ENCODE assay signal across 9 cellular contexts in the genomic region with DNA sequence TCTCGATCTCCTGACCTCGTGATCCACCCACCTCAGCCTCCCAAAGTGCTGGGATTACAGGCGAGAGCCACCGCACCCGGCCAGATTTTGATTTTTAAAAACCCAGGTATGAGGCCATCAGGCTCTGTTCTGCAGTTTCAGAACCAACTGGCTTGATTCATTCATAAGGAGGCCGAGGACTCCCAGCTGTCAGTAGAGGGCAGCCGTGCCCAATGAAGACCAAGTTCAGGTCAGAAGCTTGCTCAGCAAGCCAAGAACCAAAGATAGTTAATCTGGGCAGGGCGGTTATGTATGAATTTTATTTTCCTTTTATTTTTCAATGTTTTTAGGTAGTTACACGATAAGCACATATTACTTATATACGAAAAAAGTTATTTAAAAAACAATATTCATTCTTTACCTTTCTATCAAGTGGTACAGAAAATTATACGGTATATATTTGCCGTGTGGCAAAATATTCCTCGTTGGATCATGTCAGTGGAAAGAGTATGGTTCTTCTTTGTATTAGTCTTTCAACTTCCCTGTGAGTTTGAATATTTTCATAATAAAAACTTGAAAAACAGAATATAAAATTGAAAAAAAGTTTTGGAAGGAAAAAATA. TPM values are rescaled to one million over a fixed set of nuclear protein-coding genes. Genes with fewer than 3 reads are reported as not detected.
DNase-seq lines count a peak whose midpoint lies in the region; ATAC-seq and TF ChIP-seq lines count a peak whose summit lies in the region.
"Had no signal": no experiment of that assay in that cellular context is flagged by ENCODE, and none has a peak within 500 bp of the region (broad histone marks: within the 10 kb centered on the region; RNA-seq: fewer than 3 reads in every experiment).

No MANE protein-coding gene starts in this region.

- H3K9me3 ChIP-seq in OCI-LY3 (ENCODE audit: insufficient read depth, low read length) (no peaks in the 10 kb centered on the region), testis (no peaks in the 10 kb centered on the region)

- H3K27ac ChIP-seq in OCI-LY3 (ENCODE audit: low read length) (no peak overlapping the region), testis (peak overlapping the region; percentile 80 to 82)

- DNase-seq in NCI-H2227 (lab: John Stamatoyannopoulos, UW; ENCODE audit: unreplicated experiment) (peak; percentile 46), NCI-H2227 treated with DMSO at 0.1 percent for 48 hours (lab: John Stamatoyannopoulos, UW) (no peak), activated T-helper 1 cell treated with Interleukin-2 at 50 U/mL for 16 hours (ENCODE audit: low read depth) (peak; percentile 52), fibroblast of the aortic adventitia (ENCODE audit: low read depth) (peak; percentile 90), nucleus accumbens (lab: John Stamatoyannopoulos, UW) (peak in 42 of 56 donors; percentile 12 to 83 (median 47)), testis (peak; percentile 92)

- no peak overlapping the region for H2AFZ ChIP-seq in OCI-LY3 (ENCODE audit: low read depth, low read length)

- no peak overlapping the region for H3K9ac ChIP-seq in OCI-LY3 (ENCODE audit: low read length)

- intact Hi-C loops in testis (cut with DNase I; ENCODE audit: low total_unique reads) = loop anchor here (5.0 kb wide), 1 partner anchor 78 kb away; the partner anchor contains the start of gene ZFP62

- TF ChIP-seq CTCF in OCI-LY3 (IDR thresholded peaks at IDR 0.05; ENCODE audit: low read depth, low read length) (peak; percentile 82), fibroblast of the aortic adventitia (IDR thresholded peaks at IDR 0.05; ENCODE audit: insufficient read depth, low read length) (peak; percentile 85), testis (IDR thresholded peaks at IDR 0.05) (peak; percentile 44 to 55 (median 47))

- WGBS in testis, 2 donors = 34 to 44% methylated on average over 13 of the region's 13 CpGs

- no peak for TF ChIP-seq POLR2A in testis (IDR thresholded peaks at IDR 0.05)

- no peaks in the 10 kb centered on the region for H3K27me3 ChIP-seq in OCI-LY3 (ENCODE audit: low read depth, low read length)
- H3K27me3 ChIP-seq in testis = no peaks in the 10 kb centered on the region

- H3K4me1 ChIP-seq in OCI-LY3 (ENCODE audit: low read length) (peaks cover 17% of the 10 kb centered on the region), testis (peaks cover 55% of the 10 kb centered on the region)

- H4K20me1 ChIP-seq in OCI-LY3 (ENCODE audit: insufficient read depth, low read length) = no peaks in the 10 kb centered on the region

- H3K36me3 ChIP-seq in OCI-LY3 (replicated peaks; ENCODE audit: low read depth, low read length) (peaks cover 5% of the 10 kb centered on the region), testis (ENCODE audit: low read depth, missing control alignments) (no peaks in the 10 kb centered on the region)

- H3K4me3 ChIP-seq in OCI-LY3 (ENCODE audit: low read length) (no peak overlapping the region), fibroblast of the aortic adventitia (ENCODE audit: low read depth, low read length) (no peak overlapping the region), testis (no peak overlapping the region)

- H3K79me2 ChIP-seq in OCI-LY3 (ENCODE audit: low read length) = no peaks in the 10 kb centered on the region

- peak overlapping the region; percentile 45 for H3K4me2 ChIP-seq in OCI-LY3 (ENCODE audit: low read length)

- ATAC-seq in HG02981 (IDR thresholded peaks at IDR 0.05; ENCODE audit: unreplicated experiment) = peak; percentile 66

RNA-seq across cellular contexts. Expression of gene MGAT1, which starts 18.0 kb away (rescaled TPM):
- total RNA-seq in fibroblast of the aortic adventitia (ENCODE audit: low replicate concordance) (79.4 and 81.1 TPM in 2 replicates), testis (100 to 1,000 TPM in 1 of 2 donors, 10 to 100 TPM in 1; 95.8 to 136 TPM)
- 106 TPM for polyA plus RNA-seq in testis (ENCODE audit: insufficient read depth, low read depth, low replicate concordance)

RNA-seq across cellular contexts. Expression of gene OR2Y1, which starts 44.7 kb away (rescaled TPM):
- total RNA-seq in fibroblast of the aortic adventitia (ENCODE audit: low replicate concordance) (not detected in 2 replicates), testis (not detected)
- not detected for polyA plus RNA-seq in testis (ENCODE audit: insufficient read depth, low read depth, low replicate concordance)
- total RNA-seq: urinary bladder had no signal
- polyA plus RNA-seq: urinary bladder had no signal
